Comparison of ENCODE assay signal across 20 cellular contexts in genomic region chr16:72996291-72997062, GRCh38. TPM values are rescaled to one million over a fixed set of nuclear protein-coding genes. Genes with fewer than 3 reads are reported as not detected.
DNase-seq lines count a peak whose midpoint lies in the region; ATAC-seq, FAIRE-seq and TF ChIP-seq lines count a peak whose summit lies in the region.
"Had no signal": no experiment of that assay in that cellular context is flagged by ENCODE, and none has a peak within 500 bp of the region (broad histone marks: within the 10 kb centered on the region; RNA-seq: fewer than 3 reads in every experiment).

No MANE protein-coding gene starts in this region.

- TF ChIP-seq CTCF in A549 (IDR thresholded peaks at IDR 0.05): no peak
- TF ChIP-seq CTCF in PC-3 (conservative IDR thresholded peaks at IDR 0.05; ENCODE audit: low read depth, low read length): no peak
- no peak for TF ChIP-seq CTCF in psoas muscle (IDR thresholded peaks at IDR 0.05)
- no peak for TF ChIP-seq CTCF in lower leg skin (IDR thresholded peaks at IDR 0.05)

- H4K20me1 ChIP-seq in PC-3 (ENCODE audit: low read length): no peaks in the 10 kb centered on the region

- no peak overlapping the region for H3K4me3 Mint-ChIP-seq in activated CD4-positive, alpha-beta T cell treated with anti-CD3 and anti-CD28 coated beads, Interleukin-2, amount 10 ng/mL, durations not matched to agents 24 days and 14 days
- H3K4me3 Mint-ChIP-seq: activated T-helper 17 cell treated with anti-CD3 and anti-CD28 coated beads, Interleukin-2, amount 50 U/mL, for 72 hours had no signal

- no peak for TF ChIP-seq POLR2A in A549 (IDR thresholded peaks at IDR 0.05; ENCODE audit: low read length)
- TF ChIP-seq POLR2A in lower leg skin (IDR thresholded peaks at IDR 0.05): no peak

- no peak overlapping the region for H2AFZ ChIP-seq in PC-3 (ENCODE audit: low read length)

- FAIRE-seq in A549 (lab: Jason Lieb, UNC): no peak
- FAIRE-seq: HTR-8/SVneo, urothelium cell line had no signal

- no peaks in the 10 kb centered on the region for H3K9me3 ChIP-seq in A549
- no peaks in the 10 kb centered on the region for H3K9me3 ChIP-seq in PC-3 (ENCODE audit: low read length)
- H3K9me3 ChIP-seq in psoas muscle: no peaks in the 10 kb centered on the region
- H3K9me3 ChIP-seq: adrenal gland had no signal

- BruUV-seq in PC-3 (replicated peaks; lab: Mats Ljungman, UMichigan): no TSS peak

- H3F3A ChIP-seq in PC-3 (ENCODE audit: low read length, unreplicated experiment): no peaks in the 10 kb centered on the region

- H3K36me3 Mint-ChIP-seq in activated CD4-positive, alpha-beta T cell treated with anti-CD3 and anti-CD28 coated beads, Interleukin-2, amount 10 ng/mL, durations not matched to agents 24 days and 14 days (ENCODE audit: low read depth): no peaks in the 10 kb centered on the region

- peaks cover 9% of the 10 kb centered on the region for H3K9me3 Mint-ChIP-seq in activated CD4-positive, alpha-beta T cell treated with anti-CD3 and anti-CD28 coated beads, Interleukin-2, amount 10 ng/mL, durations not matched to agents 24 days and 14 days

- intact Hi-C loops in PC-3 (cut with micrococcal nuclease): no loop called here
- intact Hi-C loops in psoas muscle (cut with DNase I): no loop called here
- intact Hi-C loops in activated CD4-positive, alpha-beta T cell treated with anti-CD3 and anti-CD28 coated beads, Interleukin-2, amount 10 ng/mL, durations not matched to agents 24 days and 14 days (cut with micrococcal nuclease): no loop called here
- intact Hi-C loops in lower leg skin (cut with DNase I; ENCODE audit: low total_unique reads): no loop called here

- TF ChIP-seq EP300 in A549 (IDR thresholded peaks at IDR 0.05): no peak

- H3K27ac ChIP-seq in A549: peak overlapping the region; percentile 17 to 28; a peak in 3 of 6 replicates
- H3K27ac ChIP-seq in PC-3 (ENCODE audit: low read length): peak overlapping the region; percentile 89
- peak overlapping the region; percentile 36 for H3K27ac ChIP-seq in psoas muscle
- H3K27ac ChIP-seq: adrenal gland had no signal

- WGBS in A549 (ENCODE audit: missing lambda C conversion rate): 73% methylated on average over 11 of the region's 11 CpGs
- 76 to 89% (median 77%) methylated on average over 11 of the region's 11 CpGs for WGBS in psoas muscle, 3 donors
- WGBS in lower leg skin, 2 donors: 66 to 70% methylated on average over 11 of the region's 11 CpGs

- H3K27me3 Mint-ChIP-seq in activated CD4-positive, alpha-beta T cell treated with anti-CD3 and anti-CD28 coated beads, Interleukin-2, amount 10 ng/mL, durations not matched to agents 24 days and 14 days: no peaks in the 10 kb centered on the region
- H3K27me3 Mint-ChIP-seq: activated T-helper 17 cell treated with anti-CD3 and anti-CD28 coated beads, Interleukin-2, amount 50 U/mL, for 72 hours had no signal

- no peak overlapping the region for H3K27ac Mint-ChIP-seq in activated CD4-positive, alpha-beta T cell treated with anti-CD3 and anti-CD28 coated beads, Interleukin-2, amount 10 ng/mL, durations not matched to agents 24 days and 14 days
- H3K27ac Mint-ChIP-seq: activated T-helper 17 cell treated with anti-CD3 and anti-CD28 coated beads, Interleukin-2, amount 50 U/mL, for 72 hours had no signal

- DNase-seq in A549 (ENCODE audit: low read depth in 1 of 2, low spot score in 1 of 2) (no peak), PC-3 (peak; percentile 76), left lobe of liver (ENCODE audit: low spot score) (peak; percentile 57), psoas muscle (no peak), HuH-7.5 (ENCODE audit: low spot score) (no peak), lower leg skin (ENCODE audit: low spot score in 2 of 2) (no peak)
- DNase-seq in activated naive CD4-positive, alpha-beta T cell (lab: John Stamatoyannopoulos, UW): no peak
- DNase-seq in activated CD4-positive, alpha-beta T cell treated with anti-CD3 and anti-CD28 coated beads, Interleukin-2, amount 10 ng/mL, durations not matched to agents 24 days and 14 days: no peak
- DNase-seq: caudate nucleus; effector CD4-positive, alpha-beta T cell; NCI-H1436 treated with DMSO at 0.1 percent for 48 hours; NCI-H345; occipital lobe; spleen had no signal

- H3K79me2 ChIP-seq in PC-3 (ENCODE audit: low read length): peaks cover 87% of the 10 kb centered on the region

- no peaks in the 10 kb centered on the region for H3K36me3 ChIP-seq in PC-3 (ENCODE audit: low read depth, low read length)
- H3K36me3 ChIP-seq in psoas muscle (ENCODE audit: insufficient read depth in 1 of 2, low read depth in 1 of 2): no peaks in the 10 kb centered on the region
- H3K36me3 ChIP-seq: adrenal gland, HAP-1, spleen had no signal

- POLR2A ChIA-PET in A549 (lab: Yijun Ruan, JAX) (no interaction called here), PC-3 (lab: Charles Lee; ENCODE audit: unreplicated experiment) (no interaction called here)

- H3K9me2 ChIP-seq in PC-3 (replicated peaks; ENCODE audit: low read length): no peaks in the 10 kb centered on the region

- H3K4me1 ChIP-seq in A549: peaks cover 35% of the 10 kb centered on the region
- peaks cover 41% of the 10 kb centered on the region for H3K4me1 ChIP-seq in PC-3 (ENCODE audit: insufficient read depth, low read length)
- H3K4me1 ChIP-seq in psoas muscle: peaks cover 76% of the 10 kb centered on the region

- H3K9ac ChIP-seq in PC-3 (ENCODE audit: low read length): peak overlapping the region; percentile 35; the same call in 1 of the 2 replicates

- CTCF ChIA-PET in A549 (lab: Yijun Ruan, JAX) (interaction anchor here (2.1 to 2.2 kb wide), 2 partner anchors 149 to 164 kb away, joined by 4 to 9 read pairs; no protein-coding TSS in a partner anchor), PC-3 (lab: Charles Lee) (no interaction called here)

- H3K27me3 ChIP-seq in PC-3 (ENCODE audit: low read length) (no peaks in the 10 kb centered on the region), psoas muscle (ENCODE audit: insufficient read depth in 3 of 3, low read length in 2 of 3) (no peaks in the 10 kb centered on the region)
- H3K27me3 ChIP-seq: adrenal gland, spleen had no signal

- ATAC-seq in A549: no peak
- ATAC-seq in PC-3: peak; percentile 69
- ATAC-seq in left lobe of liver: peak; percentile 84
- ATAC-seq in psoas muscle: no peak
- ATAC-seq: activated T-helper 17 cell treated with anti-CD3 and anti-CD28 coated beads, Interleukin-2, amount 50 U/mL, for 72 hours; Right ventricle myocardium inferior had no signal

- no peak for TF ChIP-seq RAD21 in A549 (conservative IDR thresholded peaks at IDR 0.05 in 1 of 2, IDR thresholded peaks at IDR 0.05 in 1 of 2)

- H3K4me2 ChIP-seq in A549 (peak overlapping the region; percentile 25; the same call in 2 of the 3 replicates), PC-3 (ENCODE audit: low read length) (peak overlapping the region; percentile 62)

- H3K4me1 Mint-ChIP-seq in activated CD4-positive, alpha-beta T cell treated with anti-CD3 and anti-CD28 coated beads, Interleukin-2, amount 10 ng/mL, durations not matched to agents 24 days and 14 days: no peaks in the 10 kb centered on the region

- no peak overlapping the region for H3K4me3 ChIP-seq in A549
- H3K4me3 ChIP-seq in PC-3 (ENCODE audit: low read length): peak overlapping the region; percentile 9; the same call in 1 of the 2 replicates
- no peak overlapping the region for H3K4me3 ChIP-seq in psoas muscle
- H3K4me3 ChIP-seq in lower leg skin (ENCODE audit: low read depth, poor library complexity, severe bottlenecking): no peak overlapping the region
- H3K4me3 ChIP-seq: adrenal gland, HAP-1, spleen had no signal

TF ChIP-seq in A549, 52 proteins besides CTCF, POLR2A, EP300 and RAD21 (continues in another document):
- TF ChIP-seq MYC (IDR thresholded peaks at IDR 0.05; ENCODE audit: borderline replicate concordance, low read length) (no peak), KDM5A (IDR thresholded peaks at IDR 0.05) (no peak), MAZ (IDR thresholded peaks at IDR 0.05; ENCODE audit: borderline replicate concordance, low read depth, low read length) (no peak), SREBF2 (IDR thresholded peaks at IDR 0.05) (no peak), RNF2 (IDR thresholded peaks at IDR 0.05; ENCODE audit: borderline replicate concordance, low read depth) (no peak), ZSCAN20 (CRISPR knock-in tag; IDR thresholded peaks at IDR 0.05) (no peak), ZNF302 (CRISPR knock-in tag; IDR thresholded peaks at IDR 0.05) (no peak), CEBPB (IDR thresholded peaks at IDR 0.05) (no peak), NPAS2 (CRISPR knock-in tag; IDR thresholded peaks at IDR 0.05; ENCODE audit: borderline replicate concordance) (no peak)
- TF ChIP-seq, protein P1, sequence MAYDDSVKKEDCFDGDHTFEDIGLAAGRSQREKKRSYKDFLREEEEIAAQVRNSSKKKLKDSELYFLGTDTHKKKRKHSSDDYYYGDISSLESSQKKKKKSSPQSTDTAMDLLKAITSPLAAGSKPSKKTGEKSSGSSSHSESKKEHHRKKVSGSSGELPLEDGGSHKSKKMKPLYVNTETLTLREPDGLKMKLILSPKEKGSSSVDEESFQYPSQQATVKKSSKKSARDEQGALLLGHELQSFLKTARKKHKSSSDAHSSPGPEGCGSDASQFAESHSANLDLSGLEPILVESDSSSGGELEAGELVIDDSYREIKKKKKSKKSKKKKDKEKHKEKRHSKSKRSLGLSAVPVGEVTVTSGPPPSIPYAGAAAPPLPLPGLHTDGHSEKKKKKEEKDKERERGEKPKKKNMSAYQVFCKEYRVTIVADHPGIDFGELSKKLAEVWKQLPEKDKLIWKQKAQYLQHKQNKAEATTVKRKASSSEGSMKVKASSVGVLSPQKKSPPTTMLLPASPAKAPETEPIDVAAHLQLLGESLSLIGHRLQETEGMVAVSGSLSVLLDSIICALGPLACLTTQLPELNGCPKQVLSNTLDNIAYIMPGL (CRISPR knock-in tag; IDR thresholded peaks at IDR 0.05; ENCODE audit: borderline replicate concordance): no peak

RNA-seq across cellular contexts. Expression of gene ZFHX3, which starts 51.5 kb away (rescaled TPM):
- polyA plus RNA-seq in A549 (2011; rRNA removed) (6.5 and 11.0 TPM in 2 replicates), A549 (2017; fragmentation: RNase III; extraction: RNeasy Plus Mini Kit Qiagen cat#74134 plus additional on column Dnase treatment) (3.9 to 4.0 TPM (median 3.9 TPM) in 3 replicates), psoas muscle (10 to 100 TPM in 1 of 3 donors, 1 to 10 TPM in 2; 3.3 to 11.5 (median 5.2) TPM)
- 2.9 and 4.0 TPM in 2 replicates for polyA plus RNA-seq in A549 (2012; cell fraction: cytosol; rRNA removed)
- 4.6 and 5.1 TPM in 2 replicates for polyA plus RNA-seq in A549 (2012; cell fraction: nucleus; rRNA removed)
- polyA minus RNA-seq in A549 (2011; rRNA and poly(A)+ RNA removed): 25.9 and 28.7 TPM in 2 replicates
- total RNA-seq in PC-3 (2014; rRNA removed) (3.5 and 4.5 TPM in 2 replicates), left lobe of liver (8.9 TPM), psoas muscle (10 to 100 TPM; 10.6 to 36.9 (median 26.2) TPM), lower leg skin (10 to 100 TPM in 2 of 4 donors, 1 to 10 TPM in 2; 3.4 to 14.9 (median 10.0) TPM)
- 0.49 and 0.88 TPM in 2 replicates for total RNA-seq in activated CD4-positive, alpha-beta T cell treated with anti-CD3 and anti-CD28 coated beads, Interleukin-2, amount 10 ng/mL, durations not matched to agents 24 days and 14 days

Comparison
In these comparisons a context has a peak if more than half of its experiments do, and no peak if none do; other contexts are left out.
1. ATAC-seq: peak in PC-3 (single experiment) and left lobe of liver (single experiment); none in A549 (0 of 2) and psoas muscle (0 of 4).
2. DNase-seq: peak in PC-3 (single experiment) and left lobe of liver (single experiment); none in A549 (0 of 2), psoas muscle (0 of 2), HuH-7.5 (single experiment), activated naive CD4-positive, alpha-beta T cell (0 of 4), activated CD4-positive, alpha-beta T cell treated with anti-CD3 and anti-CD28 coated beads, Interleukin-2, amount 10 ng/mL, durations not matched to agents 24 days and 14 days (single experiment) and lower leg skin (0 of 2).
3. H3K27ac ChIP-seq: peak in every context shown above with its lines; median percentile 89 in PC-3; 36 in psoas muscle; 22 in A549.